ENCODE assay signal across 18 cellular contexts in genomic region chr10:14533295-14533694, GRCh38.
DNase-seq lines count a peak whose midpoint lies in the region; ATAC-seq and TF ChIP-seq lines count a peak whose summit lies in the region.
"Had no signal": no experiment of that assay in that cellular context is flagged by ENCODE, and none has a peak within 500 bp of the region (broad histone marks: within the 10 kb centered on the region; RNA-seq: fewer than 3 reads in every experiment).

No MANE protein-coding gene starts in this region.

- peak overlapping the region in 2 of 4 donors; percentile 64 to 67 for H3K4me3 Mint-ChIP-seq in CD4-positive, CD25-positive, alpha-beta regulatory T cell
- H3K4me3 Mint-ChIP-seq in effector memory CD8-positive, alpha-beta T cell = no peak overlapping the region
- H3K4me3 Mint-ChIP-seq in nephron = no peak overlapping the region

- H3K27me3 Mint-ChIP-seq in CD4-positive, CD25-positive, alpha-beta regulatory T cell = no peaks in the 10 kb centered on the region
- H3K27me3 Mint-ChIP-seq in effector memory CD8-positive, alpha-beta T cell = no peaks in the 10 kb centered on the region
- no peaks in the 10 kb centered on the region for H3K27me3 Mint-ChIP-seq in nephron (ENCODE audit: low read depth)

- TF ChIP-seq CTCF in IMR-90 (conservative IDR thresholded peaks at IDR 0.05; ENCODE audit: low read depth, low read length) (no peak), nephron (IDR thresholded peaks at IDR 0.05; ENCODE audit: unreplicated experiment in 3 of 3) (no peak), upper lobe of left lung (IDR thresholded peaks at IDR 0.05) (no peak)

- POLR2A ChIA-PET in IMR-90 (lab: Charles Lee; ENCODE audit: unreplicated experiment) = no interaction called here

- no peak overlapping the region for H4K5ac ChIP-seq in IMR-90 (ENCODE audit: low read depth, low read length)

- ATAC-seq in CD4-positive, CD25-positive, alpha-beta regulatory T cell (ENCODE audit: low read depth in 2 of 2) = no peak
- ATAC-seq in IMR-90 (ENCODE audit: low read depth) (no peak), upper lobe of left lung (ENCODE audit: low FRiP score in 2 of 2) (no peak)
- ATAC-seq in effector memory CD8-positive, alpha-beta T cell (replicated peaks) = no peak

- H3K27ac Mint-ChIP-seq in CD4-positive, CD25-positive, alpha-beta regulatory T cell = peak overlapping the region; percentile 79 to 92 (median 91)
- peak overlapping the region; percentile 78 to 90 for H3K27ac Mint-ChIP-seq in effector memory CD8-positive, alpha-beta T cell
- H3K27ac Mint-ChIP-seq in nephron = peak overlapping the region; percentile 64 to 89 (median 78)

- H2AK5ac ChIP-seq in IMR-90 (ENCODE audit: low read depth, low read length) = peak overlapping the region; percentile 66

- BruUV-seq in IMR-90 (replicated peaks; lab: Mats Ljungman, UMichigan) = no TSS peak

- H3K23ac ChIP-seq in IMR-90 (ENCODE audit: low read depth, low read length) = peak overlapping the region; percentile 28; the same call in 1 of the 2 replicates

- no peaks in the 10 kb centered on the region for H3K9me3 ChIP-seq in CD4-positive, CD25-positive, alpha-beta regulatory T cell (ENCODE audit: control insufficient read depth in 2 of 2, low read length in 2 of 2)
- H3K9me3 ChIP-seq in IMR-90 (ENCODE audit: control insufficient read depth, insufficient read depth, low read length) (no peaks in the 10 kb centered on the region), upper lobe of left lung (no peaks in the 10 kb centered on the region)
- H3K9me3 ChIP-seq: uterus had no signal

- no peaks in the 10 kb centered on the region for H3K27me3 ChIP-seq in CD4-positive, CD25-positive, alpha-beta regulatory T cell (ENCODE audit: control insufficient read depth, insufficient read depth, low read length)
- no peaks in the 10 kb centered on the region for H3K27me3 ChIP-seq in IMR-90 (ENCODE audit: control insufficient read depth, insufficient read depth, low read length)
- H3K27me3 ChIP-seq in upper lobe of left lung = no peaks in the 10 kb centered on the region
- H3K27me3 ChIP-seq: uterus had no signal

- no peak for DNase-seq in CD4-positive, CD25-positive, alpha-beta regulatory T cell
- DNase-seq in IMR-90 (no peak), NCI-H510A (lab: John Stamatoyannopoulos, UW) (no peak), putamen (ENCODE audit: low spot score) (no peak), NCI-H1694 (lab: John Stamatoyannopoulos, UW) (no peak), upper lobe of left lung (no peak)
- DNase-seq in effector memory CD8-positive, alpha-beta T cell = no peak
- DNase-seq: activated CD4-positive, CD25-positive, alpha-beta regulatory T cell treated with anti-CD3 and anti-CD28 coated beads, Interleukin-2, amount 50 U/mL, for 72 hours; activated T-cell treated with anti-CD3 and anti-CD28 coated beads, Interleukin-2, amount 50 U/mL, for 1 hour; aorta; DMS153; NCI-H1092 treated with DMSO at 0.1 percent for 48 hours; NCI-H2171; Right ventricle myocardium superior; T-helper 2 cell; uterus had no signal

- no peak overlapping the region for H2AFZ ChIP-seq in IMR-90 (replicated peaks; ENCODE audit: low read length, poor library complexity)

- H2AK9ac ChIP-seq in IMR-90 (replicated peaks; ENCODE audit: low read depth, low read length, poor library complexity) = peak overlapping the region; percentile 9

- H4K8ac ChIP-seq in IMR-90 (ENCODE audit: low read depth in 2 of 2, low read length in 2 of 2) = peak overlapping the region; percentile 17 to 48; a peak in 2 of 4 replicates

- peaks cover 27 to 96% (median 71%) of the 10 kb centered on the region in 4 donors for H3K4me1 Mint-ChIP-seq in CD4-positive, CD25-positive, alpha-beta regulatory T cell
- H3K4me1 Mint-ChIP-seq in effector memory CD8-positive, alpha-beta T cell (ENCODE audit: low read depth in 2 of 2) = peaks cover 51 to 81% of the 10 kb centered on the region in 2 donors
- peaks cover 14% of the 10 kb centered on the region for H3K4me1 Mint-ChIP-seq in nephron

- TF ChIP-seq RAD21 in IMR-90 (IDR thresholded peaks at IDR 0.05; ENCODE audit: low read length) = no peak

- peak overlapping the region; percentile 34; the same call in 1 of the 2 replicates for H2BK20ac ChIP-seq in IMR-90 (ENCODE audit: low read depth, low read length)

- peaks cover 37% of the 10 kb centered on the region for H3K9me1 ChIP-seq in IMR-90 (ENCODE audit: insufficient read depth, low read length)

- peak overlapping the region; percentile 74; the same call in 1 of the 2 replicates for H3K4ac ChIP-seq in IMR-90 (ENCODE audit: low read depth, low read length)

- in situ Hi-C loops in IMR-90 (cut with MboI; ENCODE audit: low sequenced_read_pairs) = no loop called here

- H3K14ac ChIP-seq in IMR-90 (replicated peaks; ENCODE audit: low read depth, low read length) = 0 out of 2 replicates have a peak overlapping the region, but pooled peaks have one; percentile 51

- peak overlapping the region; percentile 79 for H2BK5ac ChIP-seq in IMR-90 (ENCODE audit: low read depth, low read length, poor library complexity, severe bottlenecking)

- TF ChIP-seq POLR2A in IMR-90 (IDR thresholded peaks at IDR 0.05; ENCODE audit: low read depth, low read length) = no peak
- TF ChIP-seq POLR2A in upper lobe of left lung (IDR thresholded peaks at IDR 0.05) = no peak

- WGBS in IMR-90 (ENCODE audit: extremely low coverage in 2 of 2, insufficient read length in 1 of 2), 2 experiments = 96% methylated on average over 10 of the region's 16 CpGs; no CpG with 5 or more reads in 1 of the 2 experiments
- 90 to 93% methylated on average over 16 of the region's 16 CpGs for WGBS in upper lobe of left lung, 2 donors

- H4K20me1 ChIP-seq in IMR-90 (ENCODE audit: insufficient read depth, low read length) = peaks cover 65% of the 10 kb centered on the region

- peaks cover 66% of the 10 kb centered on the region for H3K36me3 ChIP-seq in CD4-positive, CD25-positive, alpha-beta regulatory T cell (ENCODE audit: control insufficient read depth, insufficient read depth, low read length)
- H3K36me3 ChIP-seq in IMR-90 (ENCODE audit: control insufficient read depth, insufficient read depth, low read length) (peaks cover 36% of the 10 kb centered on the region), upper lobe of left lung (peaks cover 0 to 25% (median 10%) of the 10 kb centered on the region in 4 donors)

- H3K56ac ChIP-seq in IMR-90 (ENCODE audit: extremely low read depth, insufficient read depth, low read length) = no peak overlapping the region

- H3K27ac ChIP-seq in CD4-positive, CD25-positive, alpha-beta regulatory T cell (ENCODE audit: insufficient read depth, low read length, poor library complexity, severe bottlenecking) = no peak overlapping the region
- H3K27ac ChIP-seq in IMR-90 (ENCODE audit: insufficient read depth, low read length) = peak overlapping the region; percentile 78
- no peak overlapping the region for H3K27ac ChIP-seq in upper lobe of left lung
- H3K27ac ChIP-seq: KMS-11, uterus had no signal

- H3K4me1 ChIP-seq in CD4-positive, CD25-positive, alpha-beta regulatory T cell (ENCODE audit: control insufficient read depth, insufficient read depth, low read length, poor library complexity, severe bottlenecking) = peaks cover 78% of the 10 kb centered on the region
- peaks cover 39% of the 10 kb centered on the region for H3K4me1 ChIP-seq in IMR-90 (ENCODE audit: control insufficient read depth, insufficient read depth, low read length)
- H3K4me1 ChIP-seq in upper lobe of left lung = peaks cover 0 to 17% (median 5%) of the 10 kb centered on the region in 4 donors
- H3K4me1 ChIP-seq: uterus had no signal

- 0 out of 2 replicates have a peak overlapping the region, but pooled peaks have one; percentile 65 for H2BK120ac ChIP-seq in IMR-90 (ENCODE audit: low read depth, low read length)

- no peak overlapping the region for H3K18ac ChIP-seq in IMR-90 (ENCODE audit: low read depth, low read length)

- H3K79me1 ChIP-seq in IMR-90 (ENCODE audit: low read depth in 1 of 2, low read length in 2 of 2) = peaks cover 52 to 98% of the 10 kb centered on the region in 2 experiments

- H3K36me3 Mint-ChIP-seq in CD4-positive, CD25-positive, alpha-beta regulatory T cell = peaks cover 51% of the 10 kb centered on the region
- H3K36me3 Mint-ChIP-seq in effector memory CD8-positive, alpha-beta T cell (ENCODE audit: insufficient read depth) = peaks cover 70% of the 10 kb centered on the region
- H3K36me3 Mint-ChIP-seq in nephron (ENCODE audit: low read depth) = peaks cover 17% of the 10 kb centered on the region

- H4K91ac ChIP-seq in IMR-90 (ENCODE audit: insufficient read depth, low read depth, low read length) = peak overlapping the region; percentile 43; the same call in 1 of the 2 replicates

- no peak overlapping the region for H3K4me3 ChIP-seq in CD4-positive, CD25-positive, alpha-beta regulatory T cell (ENCODE audit: low read depth, low read length)
- no peak overlapping the region for H3K4me3 ChIP-seq in IMR-90 (ENCODE audit: insufficient read depth, low read depth, low read length)
- no peak overlapping the region for H3K4me3 ChIP-seq in upper lobe of left lung
- H3K4me3 ChIP-seq: uterus had no signal

- no peak for TF ChIP-seq EP300 in upper lobe of left lung (IDR thresholded peaks at IDR 0.05)

- H3K4me2 ChIP-seq in IMR-90 (ENCODE audit: low read depth, low read length) = no peak overlapping the region
- H3K4me2 ChIP-seq: KMS-11 had no signal

- CTCF ChIA-PET in IMR-90 (lab: Yijun Ruan, JAX) = interaction anchor here (0.8 kb wide), 1 partner anchor 79 kb away, joined by 3 read pairs; no protein-coding TSS in a partner anchor

- intact Hi-C loops in IMR-90 (cut with micrococcal nuclease) = loop anchor here (2.0 kb wide), 1 partner anchor 70 kb away; no protein-coding TSS in a partner anchor

- H2BK15ac ChIP-seq in IMR-90 (ENCODE audit: low read depth, low read length) = no peak overlapping the region

- dilution Hi-C loops in IMR-90 (cut with HindIII; ENCODE audit: low sequenced_read_pairs, unreplicated experiment) = no loop called here

- no peaks in the 10 kb centered on the region for H3K9me3 Mint-ChIP-seq in CD4-positive, CD25-positive, alpha-beta regulatory T cell
- no peaks in the 10 kb centered on the region for H3K9me3 Mint-ChIP-seq in effector memory CD8-positive, alpha-beta T cell
- H3K9me3 Mint-ChIP-seq in nephron = no peaks in the 10 kb centered on the region

- H3K9ac ChIP-seq in IMR-90 (ENCODE audit: low read depth, low read length) = no peak overlapping the region
- H3K9ac ChIP-seq: KMS-11 had no signal

TF ChIP-seq in IMR-90, 13 proteins besides CTCF, POLR2A, EP300 and RAD21 (continues in another document):
- no peak for TF ChIP-seq USF2 (IDR thresholded peaks at IDR 0.05; ENCODE audit: low read depth, low read length)
- no peak for TF ChIP-seq NFE2L2 (IDR thresholded peaks at IDR 0.05; ENCODE audit: low read depth, low read length)
- no peak for TF ChIP-seq MXI1 (IDR thresholded peaks at IDR 0.05; ENCODE audit: borderline replicate concordance, low read depth, low read length)
- no peak for TF ChIP-seq SMC3 (IDR thresholded peaks at IDR 0.05; ENCODE audit: low read depth, low read length)
